1 cellular context compared by ENCODE assay signal in the genomic region with DNA sequence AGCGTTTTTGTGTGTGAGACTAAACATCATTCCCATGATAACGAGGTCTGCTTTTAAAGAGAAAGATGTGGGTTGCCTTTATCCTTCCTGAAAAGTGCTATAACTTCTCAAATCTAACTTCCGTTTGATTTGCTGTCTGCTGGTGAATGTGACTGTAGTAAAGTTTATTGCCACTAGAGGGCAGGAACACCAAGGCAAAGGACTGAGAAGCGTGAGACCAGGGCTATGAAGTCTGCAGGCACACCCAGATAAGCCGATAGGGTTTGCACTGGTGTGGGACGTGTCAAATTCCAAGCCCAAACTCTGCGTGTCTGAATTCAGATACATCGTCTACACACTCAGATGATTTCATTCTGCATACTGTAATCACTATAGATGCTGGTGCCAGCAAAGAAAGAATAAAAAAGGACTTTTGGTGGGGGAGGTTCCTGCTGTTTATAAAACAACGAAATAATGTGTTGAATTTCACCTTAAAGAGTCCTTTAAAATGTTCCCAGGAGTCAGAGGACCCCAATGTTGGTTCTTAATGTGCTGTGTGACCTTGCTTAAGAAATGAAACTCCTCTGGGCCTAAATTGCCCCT.
TF ChIP-seq lines count a peak whose summit lies in the region.

No MANE protein-coding gene starts in this region.

TF ChIP-seq in IMR-90, 13 proteins besides CTCF, POLR2A, EP300 and RAD21:
- TF ChIP-seq RFX5 (IDR thresholded peaks at IDR 0.05; ENCODE audit: low read depth, low read length): no peak
- no peak for TF ChIP-seq FOS (IDR thresholded peaks at IDR 0.05; ENCODE audit: low read depth, low read length)
- no peak; the same call in 1 of the 2 replicates for TF ChIP-seq BHLHE40 (IDR thresholded peaks at IDR 0.05; ENCODE audit: low read depth, low read length)
- TF ChIP-seq MAFK (IDR thresholded peaks at IDR 0.05; ENCODE audit: low read depth, low read length): no peak
- no peak; the same call in 1 of the 2 replicates for TF ChIP-seq CHD1 (IDR thresholded peaks at IDR 0.05; ENCODE audit: low read depth, low read length)
- peak; percentile 72 for TF ChIP-seq SMC3 (IDR thresholded peaks at IDR 0.05; ENCODE audit: low read depth, low read length)
TF ChIP-seq in IMR-90: peak in this region for 1.
